Comparison of ENCODE assay signal across 8 cellular contexts in the genomic region with DNA sequence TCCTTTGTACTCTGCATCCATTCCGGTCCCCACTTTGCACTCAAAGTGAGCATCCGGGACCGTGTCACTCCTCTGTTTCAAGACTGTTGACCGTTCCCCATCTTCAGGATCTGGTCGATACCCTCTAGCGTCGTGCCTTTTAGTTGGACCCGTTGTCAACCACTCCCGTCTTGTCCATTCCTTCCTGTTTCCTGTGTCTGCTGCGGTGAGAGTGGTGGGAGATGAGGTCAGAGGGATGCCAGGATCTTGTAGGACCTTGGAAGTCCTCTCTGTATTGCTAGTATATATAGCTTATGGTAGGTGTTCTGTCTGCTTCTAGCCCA. TPM values are rescaled to one million over a fixed set of nuclear protein-coding genes. Genes with fewer than 3 reads are reported as not detected.
DNase-seq lines count a peak whose midpoint lies in the region; ATAC-seq lines count a peak whose summit lies in the region.

No MANE protein-coding gene starts in this region.

- peak overlapping the region; percentile 84 for H3K9ac ChIP-seq in HUES6 (ENCODE audit: low read length)

- H3K36me3 ChIP-seq in HUES6 (ENCODE audit: control insufficient read depth, insufficient read depth, low read length) = peaks cover 13% of the 10 kb centered on the region

- peaks cover 6% of the 10 kb centered on the region; the same call in 1 of the 2 replicates for H3K4me1 ChIP-seq in HUES6 (ENCODE audit: control insufficient read depth, insufficient read depth, low read length)

- H3K4me1 Mint-ChIP-seq in activated naive CD4-positive, alpha-beta T cell treated with anti-CD3 and anti-CD28 coated beads, Interleukin-2, amount 10 ng/mL, durations not matched to agents 7 days and 5 days = peaks cover 45% of the 10 kb centered on the region
- H3K4me1 Mint-ChIP-seq in activated naive CD8-positive, alpha-beta T cell treated with anti-CD3 and anti-CD28 coated beads, Interleukin-2, amount 10 ng/mL, durations not matched to agents 7 days and 5 days = peaks cover 25% of the 10 kb centered on the region
- H3K4me1 Mint-ChIP-seq in stimulated activated effector memory CD8-positive, alpha-beta T cell treated with anti-CD3 and anti-CD28 coated beads, Interleukin-12 subunit alpha, Interleukin-12 subunit beta, amount 100 ng/mL, for 72 hours = peaks cover 11% of the 10 kb centered on the region

- peak overlapping the region; percentile 97 for H3K27ac Mint-ChIP-seq in activated naive CD4-positive, alpha-beta T cell treated with anti-CD3 and anti-CD28 coated beads, Interleukin-2, amount 10 ng/mL, durations not matched to agents 7 days and 5 days
- H3K27ac Mint-ChIP-seq in activated naive CD8-positive, alpha-beta T cell treated with anti-CD3 and anti-CD28 coated beads, Interleukin-2, amount 10 ng/mL, durations not matched to agents 7 days and 5 days = peak overlapping the region; percentile 94
- peak overlapping the region; percentile 96 for H3K27ac Mint-ChIP-seq in stimulated activated effector memory CD8-positive, alpha-beta T cell treated with anti-CD3 and anti-CD28 coated beads, Interleukin-12 subunit alpha, Interleukin-12 subunit beta, amount 100 ng/mL, for 72 hours

- no peak for DNase-seq in activated naive CD4-positive, alpha-beta T cell treated with anti-CD3 and anti-CD28 coated beads, Interleukin-2, amount 10 ng/mL, durations not matched to agents 7 days and 5 days
- DNase-seq in activated naive CD4-positive, alpha-beta T cell treated with Interleukin-2 at 50 U/mL for 16 hours = no peak
- no peak for DNase-seq in activated naive CD8-positive, alpha-beta T cell treated with anti-CD3 and anti-CD28 coated beads, Interleukin-2, amount 10 ng/mL, durations not matched to agents 7 days and 5 days
- DNase-seq in iPS-NIHi11 (ENCODE audit: low spot score) = peak; percentile 19
- DNase-seq in stimulated activated effector memory CD8-positive, alpha-beta T cell treated with anti-CD3 and anti-CD28 coated beads, Interleukin-12 subunit alpha, Interleukin-12 subunit beta, amount 100 ng/mL, for 72 hours (ENCODE audit: low spot score in 2 of 2) = no peak
- DNase-seq in hippocampal formation (lab: John Stamatoyannopoulos, UW) = no peak
- no peak for DNase-seq in mesenteric fat pad (ENCODE audit: low spot score)

- H3K36me3 Mint-ChIP-seq in activated naive CD4-positive, alpha-beta T cell treated with anti-CD3 and anti-CD28 coated beads, Interleukin-2, amount 10 ng/mL, durations not matched to agents 7 days and 5 days = peaks cover 22% of the 10 kb centered on the region
- peaks cover 14% of the 10 kb centered on the region for H3K36me3 Mint-ChIP-seq in activated naive CD8-positive, alpha-beta T cell treated with anti-CD3 and anti-CD28 coated beads, Interleukin-2, amount 10 ng/mL, durations not matched to agents 7 days and 5 days
- peaks cover 60% of the 10 kb centered on the region for H3K36me3 Mint-ChIP-seq in stimulated activated effector memory CD8-positive, alpha-beta T cell treated with anti-CD3 and anti-CD28 coated beads, Interleukin-12 subunit alpha, Interleukin-12 subunit beta, amount 100 ng/mL, for 72 hours

- peak overlapping the region; percentile 99 for H3K4me3 Mint-ChIP-seq in activated naive CD4-positive, alpha-beta T cell treated with anti-CD3 and anti-CD28 coated beads, Interleukin-2, amount 10 ng/mL, durations not matched to agents 7 days and 5 days
- peak overlapping the region; percentile 95 for H3K4me3 Mint-ChIP-seq in activated naive CD8-positive, alpha-beta T cell treated with anti-CD3 and anti-CD28 coated beads, Interleukin-2, amount 10 ng/mL, durations not matched to agents 7 days and 5 days
- peak overlapping the region; percentile 92 for H3K4me3 Mint-ChIP-seq in stimulated activated effector memory CD8-positive, alpha-beta T cell treated with anti-CD3 and anti-CD28 coated beads, Interleukin-12 subunit alpha, Interleukin-12 subunit beta, amount 100 ng/mL, for 72 hours

- no peak overlapping the region for H3K27ac ChIP-seq in HUES6 (ENCODE audit: low read depth, low read length)

- no peaks in the 10 kb centered on the region for H3K27me3 ChIP-seq in HUES6 (ENCODE audit: control insufficient read depth, insufficient read depth, low read length)

- H3K9me3 ChIP-seq in HUES6 (ENCODE audit: control insufficient read depth, insufficient read depth, low read depth, low read length) = no peaks in the 10 kb centered on the region

- no peaks in the 10 kb centered on the region for H3K9me3 Mint-ChIP-seq in activated naive CD4-positive, alpha-beta T cell treated with anti-CD3 and anti-CD28 coated beads, Interleukin-2, amount 10 ng/mL, durations not matched to agents 7 days and 5 days
- H3K9me3 Mint-ChIP-seq in activated naive CD8-positive, alpha-beta T cell treated with anti-CD3 and anti-CD28 coated beads, Interleukin-2, amount 10 ng/mL, durations not matched to agents 7 days and 5 days = no peaks in the 10 kb centered on the region
- H3K9me3 Mint-ChIP-seq in stimulated activated effector memory CD8-positive, alpha-beta T cell treated with anti-CD3 and anti-CD28 coated beads, Interleukin-12 subunit alpha, Interleukin-12 subunit beta, amount 100 ng/mL, for 72 hours = no peaks in the 10 kb centered on the region

- ATAC-seq in activated naive CD8-positive, alpha-beta T cell treated with anti-CD3 and anti-CD28 coated beads, Interleukin-2, amount 10 ng/mL, durations not matched to agents 7 days and 5 days (ENCODE audit: low read depth) = no peak
- peak; percentile 42 for ATAC-seq in stimulated activated effector memory CD8-positive, alpha-beta T cell treated with anti-CD3 and anti-CD28 coated beads, Interleukin-12 subunit alpha, Interleukin-12 subunit beta, amount 100 ng/mL, for 72 hours

- CTCF ChIA-PET in activated naive CD4-positive, alpha-beta T cell treated with anti-CD3 and anti-CD28 coated beads, Interleukin-2, amount 10 ng/mL, durations not matched to agents 7 days and 5 days (lab: Charles Lee) = interaction anchor here (1.7 to 2.7 kb wide), 2 partner anchors 132 to 148 kb away, joined by 4 to 8 read pairs; partner anchors contain the start of gene TATDN2

- POLR2A ChIA-PET in activated naive CD8-positive, alpha-beta T cell treated with anti-CD3 and anti-CD28 coated beads, Interleukin-2, amount 10 ng/mL, durations not matched to agents 7 days and 5 days (lab: Charles Lee) = interaction anchor here (0.8 to 1.8 kb wide), 4 partner anchors 14 to 107 kb away, joined by 3 to 7 read pairs (median 4); partner anchors contain the start of genes FANCD2 and VHL

- H3K4me3 ChIP-seq in HUES6 (ENCODE audit: low read depth, low read length) = peak overlapping the region; percentile 97

- H3K27me3 Mint-ChIP-seq in activated naive CD4-positive, alpha-beta T cell treated with anti-CD3 and anti-CD28 coated beads, Interleukin-2, amount 10 ng/mL, durations not matched to agents 7 days and 5 days = no peaks in the 10 kb centered on the region
- peaks cover 2% of the 10 kb centered on the region for H3K27me3 Mint-ChIP-seq in activated naive CD8-positive, alpha-beta T cell treated with anti-CD3 and anti-CD28 coated beads, Interleukin-2, amount 10 ng/mL, durations not matched to agents 7 days and 5 days

RNA-seq across cellular contexts. Expression of gene BRK1, which starts 0.6 kb away (rescaled TPM):
- 100 to 1,000 TPM; 105 to 108 TPM for total RNA-seq in activated naive CD8-positive, alpha-beta T cell treated with anti-CD3 and anti-CD28 coated beads, Interleukin-2, amount 10 ng/mL, durations not matched to agents 7 days and 5 days
- total RNA-seq in mesenteric fat pad = 111 TPM

RNA-seq across cellular contexts. Expression of gene FANCD2OS, which starts 8.0 kb away (rescaled TPM):
- not detected for total RNA-seq in activated naive CD8-positive, alpha-beta T cell treated with anti-CD3 and anti-CD28 coated beads, Interleukin-2, amount 10 ng/mL, durations not matched to agents 7 days and 5 days
- not detected for total RNA-seq in mesenteric fat pad

RNA-seq across cellular contexts. Expression of gene VHL, which starts 25.5 kb away (rescaled TPM):
- 10 to 100 TPM; 66.5 to 68.1 TPM for total RNA-seq in activated naive CD8-positive, alpha-beta T cell treated with anti-CD3 and anti-CD28 coated beads, Interleukin-2, amount 10 ng/mL, durations not matched to agents 7 days and 5 days
- total RNA-seq in mesenteric fat pad = 34.3 TPM

RNA-seq across cellular contexts. Expression of gene IRAK2, which starts 48.6 kb away (rescaled TPM):
- 1 to 10 TPM; 3.5 to 3.7 TPM for total RNA-seq in activated naive CD8-positive, alpha-beta T cell treated with anti-CD3 and anti-CD28 coated beads, Interleukin-2, amount 10 ng/mL, durations not matched to agents 7 days and 5 days
- total RNA-seq in mesenteric fat pad = 4.7 TPM
